1 cellular context compared by ENCODE assay signal in the genomic region with DNA sequence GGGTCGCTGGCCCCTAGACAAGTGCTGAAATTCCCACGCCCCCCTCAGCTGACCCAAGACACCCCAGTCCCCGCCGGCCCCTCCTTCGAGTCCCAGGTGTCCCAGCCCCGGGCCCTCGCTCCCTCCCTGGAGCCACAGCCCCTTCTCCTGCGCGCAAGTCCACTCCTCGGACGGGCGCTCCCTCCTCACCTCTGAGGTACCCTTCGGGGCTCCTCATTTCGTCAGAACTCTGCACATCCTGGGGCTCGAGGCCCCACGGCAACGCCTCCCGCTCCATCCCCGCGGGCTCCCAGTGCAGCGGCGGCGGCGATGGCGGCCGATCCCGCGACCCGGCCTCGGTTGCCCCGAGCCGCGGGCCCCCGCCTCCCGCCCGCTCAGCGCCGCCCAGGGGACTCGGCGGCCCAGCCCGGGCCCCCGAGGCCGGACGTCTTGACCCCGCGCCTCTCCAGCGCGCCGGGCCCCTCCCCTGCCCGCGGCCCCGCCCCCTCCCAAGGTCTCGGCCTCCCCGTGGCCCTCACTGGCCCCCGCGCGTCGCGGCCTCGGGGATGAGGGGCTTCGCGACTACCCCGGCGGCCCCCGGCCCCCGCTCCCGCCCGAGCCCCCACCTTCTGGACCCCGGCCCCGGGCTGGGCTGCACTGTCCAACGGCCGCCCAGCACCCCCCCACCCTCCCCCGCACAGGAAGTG.
TF ChIP-seq lines count a peak whose summit lies in the region.

TSS of gene ZNF768 (minus strand) at position 430 of the 686 bp plus-strand sequence. CDS start at position 277, 153 bp downstream.

TF ChIP-seq in HepG2, 621 proteins besides CTCF, POLR2A, EP300 and RAD21 (continued from another document and continues in another):
- no peak for TF ChIP-seq ZNF609 (CRISPR knock-in tag; IDR thresholded peaks at IDR 0.05; ENCODE audit: borderline replicate concordance)
- no peak for TF ChIP-seq POLR2G (IDR thresholded peaks at IDR 0.05; ENCODE audit: low read depth, low read length)
- no peak for TF ChIP-seq ZSCAN31 (CRISPR knock-in tag; IDR thresholded peaks at IDR 0.05; ENCODE audit: low read depth)
- no peak for TF ChIP-seq CBX2 (IDR thresholded peaks at IDR 0.05; ENCODE audit: low read depth, low read length)
- no peak for TF ChIP-seq CBX2 (CRISPR knock-in tag; IDR thresholded peaks at IDR 0.05; ENCODE audit: low read depth)
- no peak for TF ChIP-seq ZNF354B (CRISPR knock-in tag; IDR thresholded peaks at IDR 0.05)
- peak; percentile 42; the same call in 1 of the 2 replicates for TF ChIP-seq ZFY (CRISPR knock-in tag; IDR thresholded peaks at IDR 0.05)
- no peak for TF ChIP-seq TOPORS (CRISPR knock-in tag; IDR thresholded peaks at IDR 0.05)
- no peak for TF ChIP-seq TCF12 (IDR thresholded peaks at IDR 0.05)
- no peak for TF ChIP-seq TCF12 (CRISPR knock-in tag; IDR thresholded peaks at IDR 0.05)
- TF ChIP-seq SRSF4 (IDR thresholded peaks at IDR 0.05; ENCODE audit: low read depth, low read length, poor library complexity, severe bottlenecking): no peak
- no peak for TF ChIP-seq PITX1 (CRISPR knock-in tag; IDR thresholded peaks at IDR 0.05)
- peak; percentile 35; the same call in 1 of the 2 replicates for TF ChIP-seq ZNF614 (CRISPR knock-in tag; IDR thresholded peaks at IDR 0.05; ENCODE audit: borderline replicate concordance)
- no peak for TF ChIP-seq HHEX (CRISPR knock-in tag; IDR thresholded peaks at IDR 0.05)
- no peak for TF ChIP-seq ZNF30 (CRISPR knock-in tag; IDR thresholded peaks at IDR 0.05)
- no peak for TF ChIP-seq RFXAP (CRISPR knock-in tag; IDR thresholded peaks at IDR 0.05; ENCODE audit: borderline replicate concordance)
- no peak for TF ChIP-seq ZNF770 (CRISPR knock-in tag; IDR thresholded peaks at IDR 0.05)
- no peak for TF ChIP-seq SRSF9 (IDR thresholded peaks at IDR 0.05; ENCODE audit: borderline replicate concordance, insufficient read depth, low read depth, low read length, poor library complexity, severe bottlenecking)
- no peak for TF ChIP-seq HOXA7 (CRISPR knock-in tag; IDR thresholded peaks at IDR 0.05)
- TF ChIP-seq, protein P1, sequence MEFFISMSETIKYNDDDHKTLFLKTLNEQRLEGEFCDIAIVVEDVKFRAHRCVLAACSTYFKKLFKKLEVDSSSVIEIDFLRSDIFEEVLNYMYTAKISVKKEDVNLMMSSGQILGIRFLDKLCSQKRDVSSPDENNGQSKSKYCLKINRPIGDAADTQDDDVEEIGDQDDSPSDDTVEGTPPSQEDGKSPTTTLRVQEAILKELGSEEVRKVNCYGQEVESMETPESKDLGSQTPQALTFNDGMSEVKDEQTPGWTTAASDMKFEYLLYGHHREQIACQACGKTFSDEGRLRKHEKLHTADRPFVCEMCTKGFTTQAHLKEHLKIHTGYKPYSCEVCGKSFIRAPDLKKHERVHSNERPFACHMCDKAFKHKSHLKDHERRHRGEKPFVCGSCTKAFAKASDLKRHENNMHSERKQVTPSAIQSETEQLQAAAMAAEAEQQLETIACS (CRISPR knock-in tag; IDR thresholded peaks at IDR 0.05): no peak
- no peak for TF ChIP-seq PHF8 (CRISPR knock-in tag; IDR thresholded peaks at IDR 0.05)
- TF ChIP-seq ZMAT3 (CRISPR knock-in tag; conservative IDR thresholded peaks at IDR 0.05): no peak
- TF ChIP-seq, protein P2, sequence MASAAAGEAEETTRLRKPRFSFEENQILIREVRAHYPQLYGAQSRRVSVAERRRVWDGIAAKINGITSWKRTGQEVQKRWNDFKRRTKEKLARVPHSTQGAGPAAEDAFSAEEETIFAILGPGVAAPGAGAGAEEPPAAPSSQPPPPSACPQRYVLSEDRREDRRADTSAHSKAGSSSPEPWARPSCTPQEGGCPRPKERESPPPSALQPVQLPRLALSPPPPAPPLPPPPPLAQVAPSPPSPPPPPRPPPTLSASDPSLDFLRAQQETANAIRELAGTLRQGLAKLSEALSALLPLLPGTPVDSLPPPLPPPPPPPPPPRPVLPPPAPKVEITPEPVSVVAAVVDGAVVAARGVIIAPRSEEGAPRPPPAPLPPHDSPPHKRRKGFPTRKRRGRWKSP (CRISPR knock-in tag; IDR thresholded peaks at IDR 0.05): 0 out of 2 replicates have a peak, but pooled peaks have one; percentile 21
- peak; percentile 79; the same call in 1 of the 2 replicates for TF ChIP-seq ZBTB3 (CRISPR knock-in tag; IDR thresholded peaks at IDR 0.05; ENCODE audit: borderline replicate concordance, low read depth)
- TF ChIP-seq CENPX (CRISPR knock-in tag; IDR thresholded peaks at IDR 0.05): no peak
- TF ChIP-seq HIC2 (CRISPR knock-in tag; IDR thresholded peaks at IDR 0.05; ENCODE audit: low read depth): no peak
- 0 out of 2 replicates have a peak, but pooled peaks have one; percentile 25 for TF ChIP-seq ZFP36L1 (CRISPR knock-in tag; IDR thresholded peaks at IDR 0.05)
- TF ChIP-seq ZNF317 (CRISPR knock-in tag; IDR thresholded peaks at IDR 0.05): no peak
- TF ChIP-seq ZNF292 (CRISPR knock-in tag; IDR thresholded peaks at IDR 0.05; ENCODE audit: borderline replicate concordance, low read depth): no peak
- TF ChIP-seq ZNF138 (CRISPR knock-in tag; IDR thresholded peaks at IDR 0.05; ENCODE audit: low read depth): no peak
- TF ChIP-seq, protein P3, sequence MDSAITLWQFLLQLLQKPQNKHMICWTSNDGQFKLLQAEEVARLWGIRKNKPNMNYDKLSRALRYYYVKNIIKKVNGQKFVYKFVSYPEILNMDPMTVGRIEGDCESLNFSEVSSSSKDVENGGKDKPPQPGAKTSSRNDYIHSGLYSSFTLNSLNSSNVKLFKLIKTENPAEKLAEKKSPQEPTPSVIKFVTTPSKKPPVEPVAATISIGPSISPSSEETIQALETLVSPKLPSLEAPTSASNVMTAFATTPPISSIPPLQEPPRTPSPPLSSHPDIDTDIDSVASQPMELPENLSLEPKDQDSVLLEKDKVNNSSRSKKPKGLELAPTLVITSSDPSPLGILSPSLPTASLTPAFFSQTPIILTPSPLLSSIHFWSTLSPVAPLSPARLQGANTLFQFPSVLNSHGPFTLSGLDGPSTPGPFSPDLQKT (CRISPR knock-in tag; IDR thresholded peaks at IDR 0.05; ENCODE audit: borderline replicate concordance): no peak
- no peak for TF ChIP-seq NFYB (CRISPR knock-in tag; IDR thresholded peaks at IDR 0.05)
- TF ChIP-seq KLF16 (CRISPR knock-in tag; IDR thresholded peaks at IDR 0.05): no peak
- no peak for TF ChIP-seq AKNA (CRISPR knock-in tag; IDR thresholded peaks at IDR 0.05; ENCODE audit: borderline replicate concordance)
- no peak for TF ChIP-seq EZH2 (conservative IDR thresholded peaks at IDR 0.05; ENCODE audit: low read depth, low read length)
- peak; percentile 40; the same call in 1 of the 2 replicates for TF ChIP-seq ZNF441 (CRISPR knock-in tag; IDR thresholded peaks at IDR 0.05; ENCODE audit: borderline replicate concordance)
- peak; percentile 42; the same call in 1 of the 2 replicates for TF ChIP-seq ZNF263 (CRISPR knock-in tag; IDR thresholded peaks at IDR 0.05)
- peak; percentile 35; the same call in 1 of the 2 replicates for TF ChIP-seq CCDC6 (CRISPR knock-in tag; IDR thresholded peaks at IDR 0.05)
- TF ChIP-seq ZNF773 (CRISPR knock-in tag; IDR thresholded peaks at IDR 0.05; ENCODE audit: borderline replicate concordance): no peak
- TF ChIP-seq, protein P4, sequence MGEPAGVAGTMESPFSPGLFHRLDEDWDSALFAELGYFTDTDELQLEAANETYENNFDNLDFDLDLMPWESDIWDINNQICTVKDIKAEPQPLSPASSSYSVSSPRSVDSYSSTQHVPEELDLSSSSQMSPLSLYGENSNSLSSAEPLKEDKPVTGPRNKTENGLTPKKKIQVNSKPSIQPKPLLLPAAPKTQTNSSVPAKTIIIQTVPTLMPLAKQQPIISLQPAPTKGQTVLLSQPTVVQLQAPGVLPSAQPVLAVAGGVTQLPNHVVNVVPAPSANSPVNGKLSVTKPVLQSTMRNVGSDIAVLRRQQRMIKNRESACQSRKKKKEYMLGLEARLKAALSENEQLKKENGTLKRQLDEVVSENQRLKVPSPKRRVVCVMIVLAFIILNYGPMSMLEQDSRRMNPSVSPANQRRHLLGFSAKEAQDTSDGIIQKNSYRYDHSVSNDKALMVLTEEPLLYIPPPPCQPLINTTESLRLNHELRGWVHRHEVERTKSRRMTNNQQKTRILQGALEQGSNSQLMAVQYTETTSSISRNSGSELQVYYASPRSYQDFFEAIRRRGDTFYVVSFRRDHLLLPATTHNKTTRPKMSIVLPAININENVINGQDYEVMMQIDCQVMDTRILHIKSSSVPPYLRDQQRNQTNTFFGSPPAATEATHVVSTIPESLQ (CRISPR knock-in tag; conservative IDR thresholded peaks at IDR 0.05): no peak
